In genomic region chr2:44126106-44126797, GRCh38 we compare ENCODE assay signal across 15 cellular contexts. TPM values are rescaled to one million over a fixed set of nuclear protein-coding genes. Genes with fewer than 3 reads are reported as not detected.
DNase-seq lines count a peak whose midpoint lies in the region; ATAC-seq, FAIRE-seq and TF ChIP-seq lines count a peak whose summit lies in the region.
"Had no signal": no experiment of that assay in that cellular context is flagged by ENCODE, and none has a peak within 500 bp of the region (broad histone marks: within the 10 kb centered on the region; RNA-seq: fewer than 3 reads in every experiment).

No MANE protein-coding gene starts in this region.

- FAIRE-seq in urothelium cell line (lab: Jason Lieb, UNC): peak; percentile 35

- H3K36me3 Mint-ChIP-seq in activated T-cell treated with anti-CD3 and anti-CD28 coated beads, Interleukin-2, amount 50 U/mL, for 72 hours (ENCODE audit: insufficient read depth in 2 of 2): no peaks in the 10 kb centered on the region
- H3K36me3 Mint-ChIP-seq: memory B cell had no signal

- DNase-seq in activated T-cell treated with anti-CD3 and anti-CD28 coated beads, Interleukin-2, amount 50 U/mL, for 72 hours: no peak
- DNase-seq in activated T-cell treated with anti-CD3 and anti-CD28 coated beads, Interleukin-2, amount 50 U/mL, for 48 hours: no peak
- DNase-seq in NOMO-1 treated with dmso at 0.1 percent for 144 hours (lab: John Stamatoyannopoulos, UW; ENCODE audit: unreplicated experiment) (peak; percentile 54), foreskin fibroblast (peak; percentile 42 to 44), urothelium cell line (ENCODE audit: low spot score) (peak; percentile 29), foreskin melanocyte (no peak), NCI-H1417 treated with DMSO at 0.1 percent for 48 hours (lab: John Stamatoyannopoulos, UW) (no peak)
- DNase-seq: activated T-cell treated with anti-CD3 and anti-CD28 coated beads, Interleukin-2, amount 50 U/mL, for 4 hours; NCI-H1436; NCI-H510A had no signal

- H3K4me3 ChIP-seq in foreskin fibroblast (ENCODE audit: low read depth in 1 of 2, low read length in 2 of 2): no peak overlapping the region
- H3K4me3 ChIP-seq: ascending aorta, smooth muscle cell had no signal

- H3K9me3 Mint-ChIP-seq in activated T-cell treated with anti-CD3 and anti-CD28 coated beads, Interleukin-2, amount 50 U/mL, for 72 hours: no peaks in the 10 kb centered on the region
- H3K9me3 Mint-ChIP-seq: dendritic cell treated with granulocyte-macrophage colony-stimulating factor and Interleukin-4, amounts not matched to agents 40 ng/mL and 50 ng/mL, for 4 days had no signal

- TF ChIP-seq CTCF in foreskin fibroblast (IDR thresholded peaks at IDR 0.05; ENCODE audit: low read depth, low read length): no peak

- H3K27ac Mint-ChIP-seq in activated T-cell treated with anti-CD3 and anti-CD28 coated beads, Interleukin-2, amount 50 U/mL, for 72 hours: no peak overlapping the region
- H3K27ac Mint-ChIP-seq: dendritic cell treated with granulocyte-macrophage colony-stimulating factor and Interleukin-4, amounts not matched to agents 40 ng/mL and 50 ng/mL, for 4 days; memory B cell had no signal

- ATAC-seq in activated T-cell treated with anti-CD3 and anti-CD28 coated beads, Interleukin-2, amount 50 U/mL, for 72 hours (replicated peaks in 1 of 2): peak; percentile 28 to 39
- ATAC-seq in GM21381 (IDR thresholded peaks at IDR 0.05; ENCODE audit: unreplicated experiment): no peak

- H3K27me3 Mint-ChIP-seq in activated T-cell treated with anti-CD3 and anti-CD28 coated beads, Interleukin-2, amount 50 U/mL, for 72 hours (ENCODE audit: low read depth): peaks cover 6% of the 10 kb centered on the region
- H3K27me3 Mint-ChIP-seq: dendritic cell treated with granulocyte-macrophage colony-stimulating factor and Interleukin-4, amounts not matched to agents 40 ng/mL and 50 ng/mL, for 4 days had no signal

- no peak overlapping the region for H3K4me3 Mint-ChIP-seq in activated T-cell treated with anti-CD3 and anti-CD28 coated beads, Interleukin-2, amount 50 U/mL, for 72 hours
- H3K4me3 Mint-ChIP-seq: activated T-cell treated with anti-CD3 and anti-CD28 coated beads, Interleukin-2, amount 50 U/mL, for 4 hours; dendritic cell treated with granulocyte-macrophage colony-stimulating factor and Interleukin-4, amounts not matched to agents 40 ng/mL and 50 ng/mL, for 4 days; memory B cell had no signal

- H3K4me1 Mint-ChIP-seq in activated T-cell treated with anti-CD3 and anti-CD28 coated beads, Interleukin-2, amount 50 U/mL, for 72 hours (ENCODE audit: low read depth): peaks cover 33% of the 10 kb centered on the region
- H3K4me1 Mint-ChIP-seq: memory B cell had no signal

RNA-seq across cellular contexts. Expression of gene PPM1B, which starts 42.4 kb away (rescaled TPM):
- 10 to 100 TPM; 47.6 to 60.1 TPM for total RNA-seq in activated T-cell treated with anti-CD3 and anti-CD28 coated beads, Interleukin-2, amount 50 U/mL, for 72 hours

Comparison
In these comparisons a context has a peak if more than half of its experiments do, and no peak if none do; other contexts are left out.
1. DNase-seq: peak in NOMO-1 treated with dmso at 0.1 percent for 144 hours (single experiment), foreskin fibroblast (2 of 2) and urothelium cell line (single experiment); none in activated T-cell treated with anti-CD3 and anti-CD28 coated beads, Interleukin-2, amount 50 U/mL, for 72 hours (0 of 2), activated T-cell treated with anti-CD3 and anti-CD28 coated beads, Interleukin-2, amount 50 U/mL, for 48 hours (0 of 2), foreskin melanocyte (single experiment) and NCI-H1417 treated with DMSO at 0.1 percent for 48 hours (single experiment).